Comparison of ENCODE assay signal across 8 cellular contexts in the genomic region with DNA sequence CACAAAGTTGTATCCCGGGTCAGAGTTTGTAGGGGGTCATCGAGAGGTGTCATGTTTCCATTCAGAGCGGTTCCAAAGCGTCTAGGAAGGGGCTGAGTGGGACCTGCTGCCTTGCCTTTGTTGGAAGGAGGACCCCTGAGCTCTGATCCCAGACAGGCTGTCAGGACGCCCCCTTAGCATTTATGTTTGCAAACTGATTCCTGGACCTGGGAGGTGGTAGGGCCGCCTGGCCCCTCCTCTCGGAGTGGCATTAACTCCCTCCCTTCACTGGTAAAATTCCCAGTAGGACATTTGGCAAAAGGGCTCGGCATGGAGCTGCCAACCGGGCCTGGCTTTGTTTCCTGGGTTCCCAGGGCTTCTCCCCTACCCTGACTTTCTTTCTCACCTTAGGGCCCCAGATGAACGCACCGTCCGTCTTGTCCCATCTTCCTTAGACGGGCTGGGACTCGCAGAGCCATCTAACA. TPM values are rescaled to one million over a fixed set of nuclear protein-coding genes. Genes with fewer than 3 reads are reported as not detected.
DNase-seq lines count a peak whose midpoint lies in the region; ATAC-seq, FAIRE-seq and TF ChIP-seq lines count a peak whose summit lies in the region.

No MANE protein-coding gene starts in this region.

- no peak for TF ChIP-seq POLR2A in A549 (IDR thresholded peaks at IDR 0.05; ENCODE audit: low read length)

- H3K27ac ChIP-seq in A549 (peak overlapping the region; percentile 99 to 100), HUES6 (ENCODE audit: low read depth, low read length) (peak overlapping the region; percentile 81; the same call in 1 of the 2 replicates), mucosa of rectum (ENCODE audit: low read depth in 2 of 2, low read length in 2 of 2) (peak overlapping the region; percentile 98)

- peaks cover 54% of the 10 kb centered on the region for H3K4me1 Mint-ChIP-seq in central memory CD8-positive, alpha-beta T cell

- H3K36me3 ChIP-seq in HUES6 (ENCODE audit: control insufficient read depth, insufficient read depth, low read length) (no peaks in the 10 kb centered on the region), mucosa of rectum (ENCODE audit: control insufficient read depth in 2 of 2, insufficient read depth in 2 of 2, low read length in 2 of 2) (peaks cover 0 to 3% of the 10 kb centered on the region in 2 donors)

- H3K27me3 ChIP-seq in HUES6 (ENCODE audit: control insufficient read depth, insufficient read depth, low read length) (no peaks in the 10 kb centered on the region), mucosa of rectum (ENCODE audit: control insufficient read depth in 2 of 2, insufficient read depth in 2 of 2, low read length in 2 of 2) (no peaks in the 10 kb centered on the region)

- H3K9me3 Mint-ChIP-seq in central memory CD8-positive, alpha-beta T cell = no peaks in the 10 kb centered on the region

- peaks cover 56% of the 10 kb centered on the region for H3K4me1 ChIP-seq in A549
- peaks cover 57% of the 10 kb centered on the region for H3K4me1 ChIP-seq in HUES6 (ENCODE audit: control insufficient read depth, insufficient read depth, low read length)
- H3K4me1 ChIP-seq in mucosa of rectum (ENCODE audit: control insufficient read depth in 2 of 2, insufficient read depth in 2 of 2, low read length in 2 of 2) = peaks cover 15 to 18% of the 10 kb centered on the region in 2 donors

- no peak for TF ChIP-seq CTCF in A549 (IDR thresholded peaks at IDR 0.05)

- no peak for TF ChIP-seq RAD21 in A549 (conservative IDR thresholded peaks at IDR 0.05 in 1 of 2, IDR thresholded peaks at IDR 0.05 in 1 of 2)

- H3K9ac ChIP-seq in HUES6 (ENCODE audit: low read length) = peak overlapping the region; percentile 71
- H3K9ac ChIP-seq in mucosa of rectum (ENCODE audit: low read depth in 1 of 2, low read length in 2 of 2) = peak overlapping the region; percentile 54 to 94

- peak overlapping the region; percentile 82 for H3K4me3 ChIP-seq in A549
- H3K4me3 ChIP-seq in HUES6 (ENCODE audit: low read depth, low read length) = peak overlapping the region; percentile 93
- peak overlapping the region; percentile 79 to 85 for H3K4me3 ChIP-seq in mucosa of rectum (ENCODE audit: low read length in 2 of 2)

- ATAC-seq in A549 (no peak), HG03108 (IDR thresholded peaks at IDR 0.05; ENCODE audit: unreplicated experiment) (no peak)
- no peak for ATAC-seq in central memory CD8-positive, alpha-beta T cell (replicated peaks; ENCODE audit: extremely low read depth, poor library complexity, severe bottlenecking)

- H3K9me3 ChIP-seq in A549 (no peaks in the 10 kb centered on the region), HUES6 (ENCODE audit: control insufficient read depth, insufficient read depth, low read depth, low read length) (no peaks in the 10 kb centered on the region), mucosa of rectum (ENCODE audit: control insufficient read depth in 2 of 2, low read length in 2 of 2) (no peaks in the 10 kb centered on the region)

- TF ChIP-seq EP300 in A549 (IDR thresholded peaks at IDR 0.05) = no peak

- peak overlapping the region; percentile 94 for H3K27ac Mint-ChIP-seq in central memory CD8-positive, alpha-beta T cell (ENCODE audit: low read depth)

- FAIRE-seq in A549 (lab: Jason Lieb, UNC) = no peak

- CTCF ChIA-PET in A549 (lab: Yijun Ruan, JAX) = interaction anchor here (0.6 to 13.2 kb wide), 32 partner anchors 9 to 375 kb away, joined by 3 to 149 read pairs (median 6); a partner anchor contains a TSS

- H3K27me3 Mint-ChIP-seq in central memory CD8-positive, alpha-beta T cell = no peaks in the 10 kb centered on the region

- peaks cover 37% of the 10 kb centered on the region for H3K36me3 Mint-ChIP-seq in central memory CD8-positive, alpha-beta T cell (ENCODE audit: insufficient read depth)

- POLR2A ChIA-PET in A549 (lab: Yijun Ruan, JAX) = interaction anchor here (1.2 to 5.8 kb wide), 8 partner anchors 17 to 116 kb away, joined by 3 to 77 read pairs (median 10); a partner anchor contains a TSS

- WGBS in A549 (ENCODE audit: missing lambda C conversion rate) = 32% methylated on average over 14 of the region's 14 CpGs

- no peak for DNase-seq in A549 (ENCODE audit: low read depth in 1 of 2, low spot score in 1 of 2)
- no peak for DNase-seq in central memory CD8-positive, alpha-beta T cell (ENCODE audit: low spot score in 2 of 2)
- DNase-seq in amniotic stem cell (lab: John Stamatoyannopoulos, UW) = no peak
- no peak for DNase-seq in NCI-H1048 (lab: John Stamatoyannopoulos, UW)
- DNase-seq in NCI-H526 (lab: John Stamatoyannopoulos, UW) = no peak

- peak overlapping the region; percentile 95 for H3K4me3 Mint-ChIP-seq in central memory CD8-positive, alpha-beta T cell

- peak overlapping the region; percentile 97 for H3K4me2 ChIP-seq in A549

TF ChIP-seq in A549, 52 proteins besides CTCF, POLR2A, EP300 and RAD21 (continues in another document):
- TF ChIP-seq SREBF2 (IDR thresholded peaks at IDR 0.05) = no peak
- no peak for TF ChIP-seq ZFP36 (IDR thresholded peaks at IDR 0.05; ENCODE audit: borderline replicate concordance, partially characterized antibody)
- TF ChIP-seq, protein P1, sequence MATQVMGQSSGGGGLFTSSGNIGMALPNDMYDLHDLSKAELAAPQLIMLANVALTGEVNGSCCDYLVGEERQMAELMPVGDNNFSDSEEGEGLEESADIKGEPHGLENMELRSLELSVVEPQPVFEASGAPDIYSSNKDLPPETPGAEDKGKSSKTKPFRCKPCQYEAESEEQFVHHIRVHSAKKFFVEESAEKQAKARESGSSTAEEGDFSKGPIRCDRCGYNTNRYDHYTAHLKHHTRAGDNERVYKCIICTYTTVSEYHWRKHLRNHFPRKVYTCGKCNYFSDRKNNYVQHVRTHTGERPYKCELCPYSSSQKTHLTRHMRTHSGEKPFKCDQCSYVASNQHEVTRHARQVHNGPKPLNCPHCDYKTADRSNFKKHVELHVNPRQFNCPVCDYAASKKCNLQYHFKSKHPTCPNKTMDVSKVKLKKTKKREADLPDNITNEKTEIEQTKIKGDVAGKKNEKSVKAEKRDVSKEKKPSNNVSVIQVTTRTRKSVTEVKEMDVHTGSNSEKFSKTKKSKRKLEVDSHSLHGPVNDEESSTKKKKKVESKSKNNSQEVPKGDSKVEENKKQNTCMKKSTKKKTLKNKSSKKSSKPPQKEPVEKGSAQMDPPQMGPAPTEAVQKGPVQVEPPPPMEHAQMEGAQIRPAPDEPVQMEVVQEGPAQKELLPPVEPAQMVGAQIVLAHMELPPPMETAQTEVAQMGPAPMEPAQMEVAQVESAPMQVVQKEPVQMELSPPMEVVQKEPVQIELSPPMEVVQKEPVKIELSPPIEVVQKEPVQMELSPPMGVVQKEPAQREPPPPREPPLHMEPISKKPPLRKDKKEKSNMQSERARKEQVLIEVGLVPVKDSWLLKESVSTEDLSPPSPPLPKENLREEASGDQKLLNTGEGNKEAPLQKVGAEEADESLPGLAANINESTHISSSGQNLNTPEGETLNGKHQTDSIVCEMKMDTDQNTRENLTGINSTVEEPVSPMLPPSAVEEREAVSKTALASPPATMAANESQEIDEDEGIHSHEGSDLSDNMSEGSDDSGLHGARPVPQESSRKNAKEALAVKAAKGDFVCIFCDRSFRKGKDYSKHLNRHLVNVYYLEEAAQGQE (IDR thresholded peaks at IDR 0.05) = no peak
- TF ChIP-seq, protein P2, sequence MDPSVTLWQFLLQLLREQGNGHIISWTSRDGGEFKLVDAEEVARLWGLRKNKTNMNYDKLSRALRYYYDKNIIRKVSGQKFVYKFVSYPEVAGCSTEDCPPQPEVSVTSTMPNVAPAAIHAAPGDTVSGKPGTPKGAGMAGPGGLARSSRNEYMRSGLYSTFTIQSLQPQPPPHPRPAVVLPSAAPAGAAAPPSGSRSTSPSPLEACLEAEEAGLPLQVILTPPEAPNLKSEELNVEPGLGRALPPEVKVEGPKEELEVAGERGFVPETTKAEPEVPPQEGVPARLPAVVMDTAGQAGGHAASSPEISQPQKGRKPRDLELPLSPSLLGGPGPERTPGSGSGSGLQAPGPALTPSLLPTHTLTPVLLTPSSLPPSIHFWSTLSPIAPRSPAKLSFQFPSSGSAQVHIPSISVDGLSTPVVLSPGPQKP (IDR thresholded peaks at IDR 0.05; ENCODE audit: low read depth, low read length) = no peak
- TF ChIP-seq, protein P3, sequence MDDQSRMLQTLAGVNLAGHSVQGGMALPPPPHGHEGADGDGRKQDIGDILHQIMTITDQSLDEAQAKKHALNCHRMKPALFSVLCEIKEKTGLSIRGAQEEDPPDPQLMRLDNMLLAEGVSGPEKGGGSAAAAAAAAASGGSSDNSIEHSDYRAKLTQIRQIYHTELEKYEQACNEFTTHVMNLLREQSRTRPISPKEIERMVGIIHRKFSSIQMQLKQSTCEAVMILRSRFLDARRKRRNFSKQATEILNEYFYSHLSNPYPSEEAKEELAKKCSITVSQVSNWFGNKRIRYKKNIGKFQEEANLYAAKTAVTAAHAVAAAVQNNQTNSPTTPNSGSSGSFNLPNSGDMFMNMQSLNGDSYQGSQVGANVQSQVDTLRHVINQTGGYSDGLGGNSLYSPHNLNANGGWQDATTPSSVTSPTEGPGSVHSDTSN (IDR thresholded peaks at IDR 0.05) = no peak
- TF ChIP-seq, protein P4, sequence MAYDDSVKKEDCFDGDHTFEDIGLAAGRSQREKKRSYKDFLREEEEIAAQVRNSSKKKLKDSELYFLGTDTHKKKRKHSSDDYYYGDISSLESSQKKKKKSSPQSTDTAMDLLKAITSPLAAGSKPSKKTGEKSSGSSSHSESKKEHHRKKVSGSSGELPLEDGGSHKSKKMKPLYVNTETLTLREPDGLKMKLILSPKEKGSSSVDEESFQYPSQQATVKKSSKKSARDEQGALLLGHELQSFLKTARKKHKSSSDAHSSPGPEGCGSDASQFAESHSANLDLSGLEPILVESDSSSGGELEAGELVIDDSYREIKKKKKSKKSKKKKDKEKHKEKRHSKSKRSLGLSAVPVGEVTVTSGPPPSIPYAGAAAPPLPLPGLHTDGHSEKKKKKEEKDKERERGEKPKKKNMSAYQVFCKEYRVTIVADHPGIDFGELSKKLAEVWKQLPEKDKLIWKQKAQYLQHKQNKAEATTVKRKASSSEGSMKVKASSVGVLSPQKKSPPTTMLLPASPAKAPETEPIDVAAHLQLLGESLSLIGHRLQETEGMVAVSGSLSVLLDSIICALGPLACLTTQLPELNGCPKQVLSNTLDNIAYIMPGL (CRISPR knock-in tag; IDR thresholded peaks at IDR 0.05; ENCODE audit: borderline replicate concordance) = no peak
- no peak for TF ChIP-seq HDAC2 (IDR thresholded peaks at IDR 0.05)
- TF ChIP-seq ZSCAN20 (CRISPR knock-in tag; IDR thresholded peaks at IDR 0.05) = no peak
- TF ChIP-seq ZNF302 (CRISPR knock-in tag; IDR thresholded peaks at IDR 0.05) = no peak
- TF ChIP-seq TP53 (CRISPR knock-in tag; IDR thresholded peaks at IDR 0.05) = no peak
- TF ChIP-seq PHF8 (IDR thresholded peaks at IDR 0.05; ENCODE audit: borderline replicate concordance, low read depth) = no peak
- TF ChIP-seq FOSB (CRISPR knock-in tag; IDR thresholded peaks at IDR 0.05) = no peak

RNA-seq across cellular contexts. Expression of a gene that starts 2.5 kb away (rescaled TPM):
- polyA plus RNA-seq in A549 (2011; rRNA removed) (21.7 and 24.0 TPM in 2 replicates), A549 (2017; fragmentation: RNase III; extraction: RNeasy Plus Mini Kit Qiagen cat#74134 plus additional on column Dnase treatment) (23.7 to 27.1 TPM (median 27.0 TPM) in 3 replicates)
- 21.2 and 29.1 TPM in 2 replicates for polyA plus RNA-seq in A549 (2012; cell fraction: cytosol; rRNA removed)
- polyA plus RNA-seq in A549 (2012; cell fraction: nucleus; rRNA removed) = 30.8 and 36.0 TPM in 2 replicates
- polyA minus RNA-seq in A549 (2011; rRNA and poly(A)+ RNA removed) = 48.2 and 50.5 TPM in 2 replicates
